Comparison of ENCODE assay signal across 12 cellular contexts in the genomic region with DNA sequence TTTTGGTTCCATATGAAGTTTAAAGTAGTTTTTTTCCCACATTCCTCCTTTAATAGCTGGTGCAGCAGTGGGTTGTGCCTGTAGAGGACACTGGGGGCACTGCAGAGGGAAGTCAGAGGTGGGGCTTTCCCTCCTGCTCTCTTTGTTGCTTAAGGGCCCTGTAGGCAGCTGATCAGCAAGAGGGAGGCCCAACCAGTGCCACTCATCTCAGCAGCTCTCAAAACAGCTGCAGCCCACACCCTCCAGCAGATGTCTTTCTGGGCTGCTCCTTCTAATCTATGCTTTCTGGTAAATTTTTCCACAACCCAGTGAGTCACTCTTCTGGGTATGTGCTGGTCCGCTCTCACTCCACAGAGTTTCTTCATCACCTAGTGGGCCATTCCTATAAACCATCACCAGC.
A peak's percentile ranks its signal among the peaks of the same experiment; 100 is the strongest.
DNase-seq lines count a peak whose midpoint lies in the region; ATAC-seq and TF ChIP-seq lines count a peak whose summit lies in the region.
"Had no signal": no experiment of that assay in that cellular context is flagged by ENCODE, and none has a peak within 500 bp of the region (broad histone marks: within the 10 kb centered on the region; RNA-seq: fewer than 3 reads in every experiment).

No MANE protein-coding gene starts in this region.

- ATAC-seq in SK-N-SH treated with all-trans-retinoic acid at 6 μM for 48 hours (peak; percentile 83), foreskin keratinocyte (peak; percentile 100), GM18870 (IDR thresholded peaks at IDR 0.05; ENCODE audit: unreplicated experiment) (no peak)

- 17% methylated on average over 1 of the region's 1 CpG for WGBS in smooth muscle cell (ENCODE audit: low lambda C conversion rate)

- no peaks in the 10 kb centered on the region for H3F3A ChIP-seq in smooth muscle cell (ENCODE audit: low read depth)

- H3K36me3 ChIP-seq in smooth muscle cell (ENCODE audit: low read depth): no peaks in the 10 kb centered on the region

- H2AFZ ChIP-seq in smooth muscle cell (ENCODE audit: low read depth): no peak overlapping the region

- H3K4me2 ChIP-seq in smooth muscle cell: no peak overlapping the region

- no peaks in the 10 kb centered on the region for H3K27me3 ChIP-seq in foreskin keratinocyte
- H3K27me3 ChIP-seq in smooth muscle cell (ENCODE audit: low read depth): no peaks in the 10 kb centered on the region

- no peak overlapping the region for H3K27ac ChIP-seq in foreskin keratinocyte
- peak overlapping the region; percentile 26 for H3K27ac ChIP-seq in smooth muscle cell (ENCODE audit: low read depth)

- H3K4me1 ChIP-seq in foreskin keratinocyte (no peaks in the 10 kb centered on the region), smooth muscle cell (ENCODE audit: low read depth) (peaks cover 11% of the 10 kb centered on the region)

- peaks cover 3% of the 10 kb centered on the region for H3K79me2 ChIP-seq in smooth muscle cell (ENCODE audit: low read depth)

- H4K20me1 ChIP-seq in smooth muscle cell (ENCODE audit: low read depth): peaks cover 6% of the 10 kb centered on the region

- no peaks in the 10 kb centered on the region for H3K9me3 ChIP-seq in smooth muscle cell (replicated peaks; ENCODE audit: low read depth)

- no peak overlapping the region for H3K9ac ChIP-seq in smooth muscle cell (ENCODE audit: low read depth)

- TF ChIP-seq CTCF in foreskin keratinocyte (conservative IDR thresholded peaks at IDR 0.05): peak; percentile 59
- TF ChIP-seq CTCF in smooth muscle cell (IDR thresholded peaks at IDR 0.05; ENCODE audit: borderline replicate concordance, insufficient read depth, poor library complexity, severe bottlenecking): peak; percentile 21

- DNase-seq in activated CD4-positive, alpha-beta T cell treated with anti-CD3 and anti-CD28 coated beads for 48 hours: peak; percentile 11
- DNase-seq in activated CD4-positive, alpha-beta T cell treated with anti-CD3 and anti-CD28 coated beads, Interleukin-2, amount 50 U/mL, for 48 hours: no peak
- DNase-seq in foreskin keratinocyte (peak; percentile 91 to 95), smooth muscle cell (lab: John Stamatoyannopoulos, UW; ENCODE audit: unreplicated experiment) (peak; percentile 1), hippocampal formation (lab: John Stamatoyannopoulos, UW) (no peak), SKM-1 treated with dmso at 0.1 percent for 144 hours (lab: John Stamatoyannopoulos, UW; ENCODE audit: unreplicated experiment) (no peak)
- DNase-seq: activated naive CD8-positive, alpha-beta T cell treated with anti-CD3 and anti-CD28 coated beads, Interleukin-2, amount 10 ng/mL, durations not matched to agents 7 days and 5 days; immature natural killer cell; NCI-H1436 treated with DMSO at 0.1 percent for 48 hours had no signal

- H3K4me3 ChIP-seq in smooth muscle cell: no peak overlapping the region
- H3K4me3 ChIP-seq: skin epidermis had no signal

TF ChIP-seq in SK-N-SH treated with all-trans-retinoic acid at 6 μM for 48 hours, 23 proteins besides CTCF, POLR2A, EP300 and RAD21:
- TF ChIP-seq GLIS3 (CRISPR knock-in tag; IDR thresholded peaks at IDR 0.05) (no peak), ZC3H10 (CRISPR knock-in tag; IDR thresholded peaks at IDR 0.05) (no peak), ZFP30 (CRISPR knock-in tag; IDR thresholded peaks at IDR 0.05) (no peak), OSR1 (CRISPR knock-in tag; IDR thresholded peaks at IDR 0.05) (no peak), PPARA (CRISPR knock-in tag; IDR thresholded peaks at IDR 0.05; ENCODE audit: borderline replicate concordance) (no peak), RARB (CRISPR knock-in tag; IDR thresholded peaks at IDR 0.05) (no peak), TCF4 (CRISPR knock-in tag; IDR thresholded peaks at IDR 0.05; ENCODE audit: borderline replicate concordance) (no peak), ARNTL (CRISPR knock-in tag; IDR thresholded peaks at IDR 0.05; ENCODE audit: borderline replicate concordance, low read depth) (no peak), ZNF8 (CRISPR knock-in tag; IDR thresholded peaks at IDR 0.05) (no peak)
- TF ChIP-seq, protein P1, sequence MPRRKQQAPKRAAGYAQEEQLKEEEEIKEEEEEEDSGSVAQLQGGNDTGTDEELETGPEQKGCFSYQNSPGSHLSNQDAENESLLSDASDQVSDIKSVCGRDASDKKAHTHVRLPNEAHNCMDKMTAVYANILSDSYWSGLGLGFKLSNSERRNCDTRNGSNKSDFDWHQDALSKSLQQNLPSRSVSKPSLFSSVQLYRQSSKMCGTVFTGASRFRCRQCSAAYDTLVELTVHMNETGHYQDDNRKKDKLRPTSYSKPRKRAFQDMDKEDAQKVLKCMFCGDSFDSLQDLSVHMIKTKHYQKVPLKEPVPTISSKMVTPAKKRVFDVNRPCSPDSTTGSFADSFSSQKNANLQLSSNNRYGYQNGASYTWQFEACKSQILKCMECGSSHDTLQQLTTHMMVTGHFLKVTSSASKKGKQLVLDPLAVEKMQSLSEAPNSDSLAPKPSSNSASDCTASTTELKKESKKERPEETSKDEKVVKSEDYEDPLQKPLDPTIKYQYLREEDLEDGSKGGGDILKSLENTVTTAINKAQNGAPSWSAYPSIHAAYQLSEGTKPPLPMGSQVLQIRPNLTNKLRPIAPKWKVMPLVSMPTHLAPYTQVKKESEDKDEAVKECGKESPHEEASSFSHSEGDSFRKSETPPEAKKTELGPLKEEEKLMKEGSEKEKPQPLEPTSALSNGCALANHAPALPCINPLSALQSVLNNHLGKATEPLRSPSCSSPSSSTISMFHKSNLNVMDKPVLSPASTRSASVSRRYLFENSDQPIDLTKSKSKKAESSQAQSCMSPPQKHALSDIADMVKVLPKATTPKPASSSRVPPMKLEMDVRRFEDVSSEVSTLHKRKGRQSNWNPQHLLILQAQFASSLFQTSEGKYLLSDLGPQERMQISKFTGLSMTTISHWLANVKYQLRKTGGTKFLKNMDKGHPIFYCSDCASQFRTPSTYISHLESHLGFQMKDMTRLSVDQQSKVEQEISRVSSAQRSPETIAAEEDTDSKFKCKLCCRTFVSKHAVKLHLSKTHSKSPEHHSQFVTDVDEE (CRISPR knock-in tag; IDR thresholded peaks at IDR 0.05): no peak

Comparison
In these comparisons a context has a peak if more than half of its experiments do, and no peak if none do; other contexts are left out.
1. DNase-seq: peak in activated CD4-positive, alpha-beta T cell treated with anti-CD3 and anti-CD28 coated beads for 48 hours (single experiment), foreskin keratinocyte (2 of 2) and smooth muscle cell (single experiment); none in activated CD4-positive, alpha-beta T cell treated with anti-CD3 and anti-CD28 coated beads, Interleukin-2, amount 50 U/mL, for 48 hours (0 of 2), hippocampal formation (0 of 2) and SKM-1 treated with dmso at 0.1 percent for 144 hours (single experiment).